In genomic region chr3:45464336-45464809, GRCh38 we compare ENCODE assay signal across 11 cellular contexts.
DNase-seq lines count a peak whose midpoint lies in the region; ATAC-seq and TF ChIP-seq lines count a peak whose summit lies in the region.
"Had no signal": no experiment of that assay in that cellular context is flagged by ENCODE, and none has a peak within 500 bp of the region (broad histone marks: within the 10 kb centered on the region; RNA-seq: fewer than 3 reads in every experiment).

No MANE protein-coding gene starts in this region.

- H3K27ac Mint-ChIP-seq in CD14-positive monocyte = peak overlapping the region; percentile 80 to 95 (median 90)
- H3K27ac Mint-ChIP-seq in activated CD4-positive, alpha-beta memory T cell treated with anti-CD3 and anti-CD28 coated beads, Interleukin-2, amount 10 ng/mL, durations not matched to agents 7 days and 5 days = no peak overlapping the region

- H3K27me3 Mint-ChIP-seq in CD14-positive monocyte (ENCODE audit: low read depth in 3 of 3) = peaks cover 0 to 2% (median 0%) of the 10 kb centered on the region in 3 donors
- no peaks in the 10 kb centered on the region for H3K27me3 Mint-ChIP-seq in activated CD4-positive, alpha-beta memory T cell treated with anti-CD3 and anti-CD28 coated beads, Interleukin-2, amount 10 ng/mL, durations not matched to agents 7 days and 5 days

- DNase-seq in CD14-positive monocyte (ENCODE audit: low spot score) = peak; percentile 90
- DNase-seq in KBM-7 = peak; percentile 69
- DNase-seq in activated CD4-positive, alpha-beta memory T cell treated with anti-CD3 and anti-CD28 coated beads, Interleukin-2, amount 10 ng/mL, durations not matched to agents 7 days and 5 days = peak; percentile 22
- DNase-seq in iPS-NIHi7 (ENCODE audit: extremely low spot score) = peak; percentile 70
- no peak for DNase-seq in hippocampal formation (lab: John Stamatoyannopoulos, UW)
- no peak for DNase-seq in COLO668 (lab: John Stamatoyannopoulos, UW; ENCODE audit: unreplicated experiment)
- DNase-seq: DMS79 treated with DMSO at 0.1 percent for 48 hours, erythroblast, NCI-H774 had no signal

- POLR2A ChIA-PET in activated CD4-positive, alpha-beta memory T cell treated with anti-CD3 and anti-CD28 coated beads, Interleukin-2, amount 10 ng/mL, durations not matched to agents 7 days and 5 days (lab: Charles Lee) = no interaction called here

- CTCF ChIA-PET in activated CD4-positive, alpha-beta memory T cell treated with anti-CD3 and anti-CD28 coated beads, Interleukin-2, amount 10 ng/mL, durations not matched to agents 7 days and 5 days (lab: Charles Lee) = no interaction called here

- H3K9me3 Mint-ChIP-seq in CD14-positive monocyte = peaks cover 0 to 10% (median 6%) of the 10 kb centered on the region in 7 donors
- H3K9me3 Mint-ChIP-seq in activated CD4-positive, alpha-beta memory T cell treated with anti-CD3 and anti-CD28 coated beads, Interleukin-2, amount 10 ng/mL, durations not matched to agents 7 days and 5 days = peaks cover 2% of the 10 kb centered on the region

- intact Hi-C loops in CD14-positive monocyte (cut with micrococcal nuclease) = no loop called here

- H3K36me3 Mint-ChIP-seq in CD14-positive monocyte = peaks cover 30 to 41% of the 10 kb centered on the region in 2 donors
- H3K36me3 Mint-ChIP-seq in activated CD4-positive, alpha-beta memory T cell treated with anti-CD3 and anti-CD28 coated beads, Interleukin-2, amount 10 ng/mL, durations not matched to agents 7 days and 5 days (ENCODE audit: low read depth) = peaks cover 22% of the 10 kb centered on the region

- H3K4me1 Mint-ChIP-seq in CD14-positive monocyte = peaks cover 28% of the 10 kb centered on the region
- peaks cover 19% of the 10 kb centered on the region for H3K4me1 Mint-ChIP-seq in activated CD4-positive, alpha-beta memory T cell treated with anti-CD3 and anti-CD28 coated beads, Interleukin-2, amount 10 ng/mL, durations not matched to agents 7 days and 5 days

- ATAC-seq in HG03097 (IDR thresholded peaks at IDR 0.05; ENCODE audit: low FRiP score, unreplicated experiment) (no peak), GM21447 (IDR thresholded peaks at IDR 0.05; ENCODE audit: unreplicated experiment) (no peak)

- peak overlapping the region in 1 of 2 donors; percentile 57 for H3K4me3 Mint-ChIP-seq in CD14-positive monocyte
- no peak overlapping the region for H3K4me3 Mint-ChIP-seq in activated CD4-positive, alpha-beta memory T cell treated with anti-CD3 and anti-CD28 coated beads, Interleukin-2, amount 10 ng/mL, durations not matched to agents 7 days and 5 days

- no peak for TF ChIP-seq CTCF in CD14-positive monocyte (IDR thresholded peaks at IDR 0.05)

- in situ Hi-C loops in KBM-7 (cut with MboI; ENCODE audit: low pct_unique_long_range_greater_than_20kb, low sequenced_read_pairs) = no loop called here

Comparison
In these comparisons a context has a peak if more than half of its experiments do, and no peak if none do; other contexts are left out.
1. DNase-seq: peak in CD14-positive monocyte (single experiment), KBM-7 (single experiment), activated CD4-positive, alpha-beta memory T cell treated with anti-CD3 and anti-CD28 coated beads, Interleukin-2, amount 10 ng/mL, durations not matched to agents 7 days and 5 days (single experiment) and iPS-NIHi7 (single experiment); none in hippocampal formation (0 of 2) and COLO668 (single experiment).